Comparison of ENCODE assay signal across 8 cellular contexts in the genomic region with DNA sequence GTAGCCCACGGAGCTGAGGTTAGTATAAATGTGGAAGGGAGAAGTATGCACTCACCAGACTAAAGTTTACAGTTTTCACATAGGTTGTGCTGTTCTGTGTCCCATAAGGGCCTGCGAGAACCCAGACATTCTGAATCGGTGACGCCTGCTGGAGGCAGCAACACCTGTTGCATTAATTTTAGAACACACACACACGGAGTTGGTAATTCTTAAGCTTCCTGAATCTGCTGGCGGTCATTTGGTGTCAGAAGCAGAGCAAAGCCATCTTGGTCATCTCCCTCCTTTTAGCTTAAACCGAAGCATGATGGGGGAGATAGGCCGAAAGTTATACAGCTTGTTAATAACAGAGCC. TPM values are rescaled to one million over a fixed set of nuclear protein-coding genes. Genes with fewer than 3 reads are reported as not detected.
DNase-seq lines count a peak whose midpoint lies in the region; ATAC-seq and TF ChIP-seq lines count a peak whose summit lies in the region.

No MANE protein-coding gene starts in this region.

- no peaks in the 10 kb centered on the region for H3K9me3 ChIP-seq in CD4-positive, alpha-beta memory T cell (ENCODE audit: control insufficient read depth in 1 of 2, low read length in 2 of 2)
- H3K9me3 ChIP-seq in heart right ventricle (no peaks in the 10 kb centered on the region), sigmoid colon (no peaks in the 10 kb centered on the region)

- TF ChIP-seq EP300 in sigmoid colon (IDR thresholded peaks at IDR 0.05): no peak

- intact Hi-C loops in CD4-positive, alpha-beta memory T cell (cut with micrococcal nuclease): loop anchor here (1.0 to 5.0 kb wide), 4 partner anchors 58 to 236 kb away; partner anchors contain the start of genes RAMAC, RPS17 and WHAMM
- intact Hi-C loops in heart right ventricle (cut with DNase I): loop anchor here in 3 of 10 donors (5.0 to 10.0 kb wide), 3 partner anchors 54 to 209 kb away; partner anchors contain the start of genes FSD2 (in 3 of the 3), WHAMM (in 3 of the 3) and RPS17 (in 1 of the 3)
- intact Hi-C loops in sigmoid colon (cut with DNase I): loop anchor here (1.0 to 10.0 kb wide), 5 partner anchors 58 to 236 kb away; partner anchors contain the start of genes CPEB1, RAMAC, RPS17 and WHAMM

- peak overlapping the region; percentile 82 to 86 for H3K4me3 ChIP-seq in CD4-positive, alpha-beta memory T cell (ENCODE audit: low read length in 2 of 2)
- H3K4me3 ChIP-seq in heart right ventricle (peak overlapping the region; percentile 53 to 92 (median 70)), sigmoid colon (peak overlapping the region; percentile 63 to 78 (median 66))

- H3K27me3 Mint-ChIP-seq in CD4-positive, alpha-beta memory T cell: no peaks in the 10 kb centered on the region
- H3K27me3 Mint-ChIP-seq in activated CD8-positive, alpha-beta T cell treated with anti-CD3 and anti-CD28 coated beads, Interleukin-2, amount 10 ng/mL, durations not matched to agents 7 days and 5 days (ENCODE audit: low read depth): no peaks in the 10 kb centered on the region

- TF ChIP-seq CTCF in heart right ventricle (IDR thresholded peaks at IDR 0.05) (no peak), sigmoid colon (IDR thresholded peaks at IDR 0.05) (no peak)

- peaks cover 27 to 57% (median 42%) of the 10 kb centered on the region in 4 donors for H3K4me1 Mint-ChIP-seq in CD4-positive, alpha-beta memory T cell
- peaks cover 36% of the 10 kb centered on the region for H3K4me1 Mint-ChIP-seq in activated CD8-positive, alpha-beta T cell treated with anti-CD3 and anti-CD28 coated beads, Interleukin-2, amount 10 ng/mL, durations not matched to agents 7 days and 5 days (ENCODE audit: low read depth)

- no peaks in the 10 kb centered on the region for H3K9me3 Mint-ChIP-seq in CD4-positive, alpha-beta memory T cell
- H3K9me3 Mint-ChIP-seq in activated CD8-positive, alpha-beta T cell treated with anti-CD3 and anti-CD28 coated beads, Interleukin-2, amount 10 ng/mL, durations not matched to agents 7 days and 5 days (ENCODE audit: insufficient read depth): no peaks in the 10 kb centered on the region

- WGBS in heart right ventricle, 2 donors: 2 to 3% methylated on average over 8 of the region's 8 CpGs
- WGBS in sigmoid colon, 2 donors: 1% methylated on average over 8 of the region's 8 CpGs

- H3K27ac ChIP-seq in CD4-positive, alpha-beta memory T cell (ENCODE audit: low read depth, low read length): peak overlapping the region; percentile 74
- H3K27ac ChIP-seq in heart right ventricle: peak overlapping the region in 9 of 10 donors; percentile 83 to 94 (median 85)
- peak overlapping the region; percentile 83 to 92 (median 87) for H3K27ac ChIP-seq in sigmoid colon

- H3K4me3 Mint-ChIP-seq in CD4-positive, alpha-beta memory T cell: peak overlapping the region; percentile 96 to 100 (median 99)
- H3K4me3 Mint-ChIP-seq in activated CD8-positive, alpha-beta T cell treated with anti-CD3 and anti-CD28 coated beads, Interleukin-2, amount 10 ng/mL, durations not matched to agents 7 days and 5 days: peak overlapping the region; percentile 96

- H3K27ac Mint-ChIP-seq in CD4-positive, alpha-beta memory T cell: peak overlapping the region; percentile 77 to 99 (median 95)
- H3K27ac Mint-ChIP-seq in activated CD8-positive, alpha-beta T cell treated with anti-CD3 and anti-CD28 coated beads, Interleukin-2, amount 10 ng/mL, durations not matched to agents 7 days and 5 days: peak overlapping the region; percentile 96

- TF ChIP-seq POLR2A in sigmoid colon (IDR thresholded peaks at IDR 0.05): no peak

- POLR2A ChIA-PET in CD4-positive, alpha-beta memory T cell (lab: Charles Lee; ENCODE audit: partially characterized antibody): interaction anchor here (0.7 to 5.0 kb wide), 7 partner anchors 10 to 238 kb away, joined by 3 to 40 read pairs (median 8); partner anchors contain the start of genes RAMAC, RPS17 and WHAMM
- POLR2A ChIA-PET in activated CD8-positive, alpha-beta T cell treated with anti-CD3 and anti-CD28 coated beads, Interleukin-2, amount 10 ng/mL, durations not matched to agents 7 days and 5 days (lab: Charles Lee): interaction anchor here (0.7 to 2.8 kb wide), 10 partner anchors 18 to 260 kb away, joined by 3 to 44 read pairs (median 3); partner anchors contain the start of genes C15orf40, CPEB1, RPS17 and WHAMM

- H3K27me3 ChIP-seq in CD4-positive, alpha-beta memory T cell (ENCODE audit: insufficient read depth, low read length): no peaks in the 10 kb centered on the region
- no peaks in the 10 kb centered on the region for H3K27me3 ChIP-seq in heart right ventricle
- no peaks in the 10 kb centered on the region for H3K27me3 ChIP-seq in sigmoid colon

- no peak for DNase-seq in CD4-positive, alpha-beta memory T cell
- peak; percentile 46 for DNase-seq in activated CD8-positive, alpha-beta T cell treated with anti-CD3 and anti-CD28 coated beads, Interleukin-2, amount 10 ng/mL, durations not matched to agents 7 days and 5 days
- DNase-seq in heart right ventricle: no peak
- no peak for DNase-seq in sigmoid colon
- no peak for DNase-seq in NCI-H187 (lab: John Stamatoyannopoulos, UW)
- DNase-seq in HT-29 (ENCODE audit: low spot score): no peak

- CTCF ChIA-PET in CD4-positive, alpha-beta memory T cell (lab: Charles Lee; ENCODE audit: partially characterized antibody): interaction anchor here (0.7 to 1.9 kb wide), 7 partner anchors 58 to 260 kb away, joined by 3 to 6 read pairs (median 4); partner anchors contain the start of genes C15orf40, RPS17 and WHAMM
- CTCF ChIA-PET in activated CD8-positive, alpha-beta T cell treated with anti-CD3 and anti-CD28 coated beads, Interleukin-2, amount 10 ng/mL, durations not matched to agents 7 days and 5 days (lab: Charles Lee): interaction anchor here (0.6 to 2.3 kb wide), 11 partner anchors 10 to 261 kb away, joined by 3 to 18 read pairs (median 6); partner anchors contain the start of genes C15orf40, RPS17 and WHAMM

- ATAC-seq in GM19438 (IDR thresholded peaks at IDR 0.05; ENCODE audit: low read depth, unreplicated experiment) (peak; percentile 39), HG03439 (IDR thresholded peaks at IDR 0.05; ENCODE audit: unreplicated experiment) (peak; percentile 15), heart right ventricle (peak in 6 of 8 donors; percentile 8 to 54 (median 18))
- peak; percentile 48 for ATAC-seq in activated CD8-positive, alpha-beta T cell treated with anti-CD3 and anti-CD28 coated beads, Interleukin-2, amount 10 ng/mL, durations not matched to agents 7 days and 5 days

- H3K36me3 ChIP-seq in CD4-positive, alpha-beta memory T cell (ENCODE audit: insufficient read depth, low read length): peaks cover 14% of the 10 kb centered on the region
- peaks cover 0 to 37% (median 16%) of the 10 kb centered on the region in 9 donors for H3K36me3 ChIP-seq in heart right ventricle
- H3K36me3 ChIP-seq in sigmoid colon: peaks cover 0 to 37% (median 14%) of the 10 kb centered on the region in 4 donors

- H3K36me3 Mint-ChIP-seq in CD4-positive, alpha-beta memory T cell: peaks cover 20 to 42% of the 10 kb centered on the region in 2 donors
- peaks cover 35% of the 10 kb centered on the region for H3K36me3 Mint-ChIP-seq in activated CD8-positive, alpha-beta T cell treated with anti-CD3 and anti-CD28 coated beads, Interleukin-2, amount 10 ng/mL, durations not matched to agents 7 days and 5 days (ENCODE audit: low read depth)

- H3K4me1 ChIP-seq in CD4-positive, alpha-beta memory T cell (ENCODE audit: insufficient read depth, low read length): peaks cover 23% of the 10 kb centered on the region
- H3K4me1 ChIP-seq in heart right ventricle: peaks cover 2 to 28% (median 24%) of the 10 kb centered on the region in 9 donors
- H3K4me1 ChIP-seq in sigmoid colon: peaks cover 0 to 21% (median 20%) of the 10 kb centered on the region in 4 donors

RNA-seq across cellular contexts. Expression of gene AP3B2, which starts 41.1 kb away (rescaled TPM):
- total RNA-seq in CD4-positive, alpha-beta memory T cell: under 1 TPM; 0.64 to 0.78 TPM
- polyA plus RNA-seq in CD4-positive, alpha-beta memory T cell: not detected
- not detected for total RNA-seq in activated CD8-positive, alpha-beta T cell treated with anti-CD3 and anti-CD28 coated beads, Interleukin-2, amount 10 ng/mL, durations not matched to agents 7 days and 5 days
- 1 to 10 TPM in 1 of 10 donors, under 1 TPM in 5, not detected in 4; 0.12 to 1.4 (median 0.40) TPM for total RNA-seq in heart right ventricle
- polyA plus RNA-seq in heart right ventricle: under 1 TPM; 0.16 to 0.51 TPM
- 1 to 10 TPM; 1.2 to 9.3 (median 3.4) TPM for total RNA-seq in sigmoid colon
- 1 to 10 TPM in 1 of 3 donors, under 1 TPM in 1, not detected in 1; 0.60 to 1.3 TPM for polyA plus RNA-seq in sigmoid colon
- not detected in 2 replicates for total RNA-seq in HT-29 (2014; rRNA removed; shearing (Covaris generic))

RNA-seq across cellular contexts. Expression of gene FSD2, which starts 55.1 kb away (rescaled TPM):
- total RNA-seq in CD4-positive, alpha-beta memory T cell: not detected
- under 1 TPM; 0.08 to 0.11 TPM for polyA plus RNA-seq in CD4-positive, alpha-beta memory T cell
- total RNA-seq in activated CD8-positive, alpha-beta T cell treated with anti-CD3 and anti-CD28 coated beads, Interleukin-2, amount 10 ng/mL, durations not matched to agents 7 days and 5 days: not detected
- 100 to 1,000 TPM in 3 of 10 donors, 10 to 100 TPM in 7; 50.3 to 142 (median 88.8) TPM for total RNA-seq in heart right ventricle
- 10 to 100 TPM in 1 of 2 donors, 1 to 10 TPM in 1; 1.7 to 24.9 TPM for polyA plus RNA-seq in heart right ventricle
- not detected for total RNA-seq in sigmoid colon
- not detected for polyA plus RNA-seq in sigmoid colon
- total RNA-seq in HT-29 (2014; rRNA removed; shearing (Covaris generic)): not detected in 2 replicates

RNA-seq across cellular contexts. Expression of gene WHAMM, which starts 58.6 kb away (rescaled TPM):
- total RNA-seq in CD4-positive, alpha-beta memory T cell: 10 to 100 TPM; 31.6 to 33.5 TPM
- 1 to 10 TPM; 2.2 to 7.1 TPM for polyA plus RNA-seq in CD4-positive, alpha-beta memory T cell
- total RNA-seq in activated CD8-positive, alpha-beta T cell treated with anti-CD3 and anti-CD28 coated beads, Interleukin-2, amount 10 ng/mL, durations not matched to agents 7 days and 5 days: 10 to 100 TPM; 11.2 to 12.5 TPM
- 1 to 10 TPM; 5.4 to 8.1 (median 6.8) TPM for total RNA-seq in heart right ventricle
- polyA plus RNA-seq in heart right ventricle: 1 to 10 TPM; 3.2 to 3.9 TPM
- 10 to 100 TPM in 1 of 4 donors, 1 to 10 TPM in 3; 7.6 to 10.5 (median 9.0) TPM for total RNA-seq in sigmoid colon
- 1 to 10 TPM; 4.4 to 6.3 (median 4.8) TPM for polyA plus RNA-seq in sigmoid colon
- total RNA-seq in HT-29 (2014; rRNA removed; shearing (Covaris generic)): 5.2 and 6.4 TPM in 2 replicates

Comparison
In these comparisons a context has a peak if more than half of its experiments do, and no peak if none do; other contexts are left out.
1. RNA of gene FSD2, which starts 55.1 kb away (total RNA-seq): 50.3 to 142 TPM in heart right ventricle; not detected in CD4-positive, alpha-beta memory T cell, not detected in activated CD8-positive, alpha-beta T cell treated with anti-CD3 and anti-CD28 coated beads, Interleukin-2, amount 10 ng/mL, durations not matched to agents 7 days and 5 days, not detected in sigmoid colon and not detected in HT-29; every median in the first group is over 10 times any median in the second.
2. Peak in every context shown above with its lines, with median percentiles within 50 percentile points of each other: H3K27ac ChIP-seq, H3K4me3 ChIP-seq and ATAC-seq.